Comparison of ENCODE assay signal across 2 cellular contexts in the genomic region with DNA sequence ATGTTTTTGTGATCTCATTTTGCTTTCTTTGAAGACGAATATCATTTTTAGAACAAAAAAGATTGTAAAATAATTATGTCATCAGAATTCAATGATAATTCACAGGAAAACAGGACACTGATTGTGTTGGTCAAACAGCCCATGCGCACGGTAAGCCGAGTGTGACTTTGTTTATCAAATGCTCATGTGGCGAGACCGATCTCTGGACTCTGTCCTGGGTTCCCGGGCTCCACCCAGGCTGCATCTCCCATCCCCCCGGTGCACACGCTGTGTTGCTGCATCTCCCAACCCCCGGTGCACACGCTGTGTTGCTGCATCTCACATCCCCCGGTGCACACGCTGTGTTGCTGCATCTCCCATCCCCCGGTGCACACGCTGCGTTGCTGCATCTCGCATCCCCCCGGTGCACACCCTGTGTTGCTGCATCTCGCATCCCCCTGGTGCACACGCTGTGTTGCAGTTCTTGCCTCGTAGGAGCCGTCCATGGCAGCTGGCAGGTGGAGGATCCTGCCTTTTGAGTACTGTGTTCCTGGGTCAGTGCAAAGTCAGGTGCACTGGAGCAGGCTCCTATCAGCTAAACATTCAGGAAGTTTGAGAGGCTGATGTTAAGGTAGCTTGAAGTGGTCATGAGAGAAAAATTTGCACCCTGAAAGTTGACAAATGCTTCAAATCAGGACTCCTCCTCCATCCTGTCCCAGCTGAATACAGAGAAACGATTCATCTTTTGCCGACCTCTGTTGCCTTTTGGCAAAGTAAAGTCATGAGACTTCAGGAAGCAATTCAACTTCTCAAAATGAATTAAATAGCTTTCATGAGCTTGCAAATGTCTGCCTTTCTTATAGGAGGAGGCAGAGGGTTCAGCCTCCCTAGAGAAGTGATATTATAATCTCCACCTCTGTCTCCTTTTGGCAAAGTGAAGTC.
TF ChIP-seq lines count a peak whose summit lies in the region.

No MANE protein-coding gene starts in this region.

TF ChIP-seq in A549, 52 proteins besides CTCF, POLR2A, EP300 and RAD21:
- TF ChIP-seq, protein P1, sequence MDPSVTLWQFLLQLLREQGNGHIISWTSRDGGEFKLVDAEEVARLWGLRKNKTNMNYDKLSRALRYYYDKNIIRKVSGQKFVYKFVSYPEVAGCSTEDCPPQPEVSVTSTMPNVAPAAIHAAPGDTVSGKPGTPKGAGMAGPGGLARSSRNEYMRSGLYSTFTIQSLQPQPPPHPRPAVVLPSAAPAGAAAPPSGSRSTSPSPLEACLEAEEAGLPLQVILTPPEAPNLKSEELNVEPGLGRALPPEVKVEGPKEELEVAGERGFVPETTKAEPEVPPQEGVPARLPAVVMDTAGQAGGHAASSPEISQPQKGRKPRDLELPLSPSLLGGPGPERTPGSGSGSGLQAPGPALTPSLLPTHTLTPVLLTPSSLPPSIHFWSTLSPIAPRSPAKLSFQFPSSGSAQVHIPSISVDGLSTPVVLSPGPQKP (IDR thresholded peaks at IDR 0.05; ENCODE audit: low read depth, low read length): no peak
- TF ChIP-seq EHMT2 (IDR thresholded peaks at IDR 0.05; ENCODE audit: low read depth) (no peak), HOXB13 (CRISPR knock-in tag; IDR thresholded peaks at IDR 0.05; ENCODE audit: low read depth) (no peak), ZFP36 (IDR thresholded peaks at IDR 0.05; ENCODE audit: borderline replicate concordance, partially characterized antibody) (no peak), TFCP2L1 (CRISPR knock-in tag; IDR thresholded peaks at IDR 0.05) (no peak), CBX8 (IDR thresholded peaks at IDR 0.05) (no peak), EHF (CRISPR knock-in tag; IDR thresholded peaks at IDR 0.05) (no peak), HOXA7 (CRISPR knock-in tag; IDR thresholded peaks at IDR 0.05) (no peak), GATA3 (IDR thresholded peaks at IDR 0.05; ENCODE audit: borderline replicate concordance) (no peak), NPAS2 (CRISPR knock-in tag; IDR thresholded peaks at IDR 0.05; ENCODE audit: borderline replicate concordance) (no peak), BHLHE40 (IDR thresholded peaks at IDR 0.05; ENCODE audit: low read depth, low read length) (no peak)
- TF ChIP-seq, protein P2, sequence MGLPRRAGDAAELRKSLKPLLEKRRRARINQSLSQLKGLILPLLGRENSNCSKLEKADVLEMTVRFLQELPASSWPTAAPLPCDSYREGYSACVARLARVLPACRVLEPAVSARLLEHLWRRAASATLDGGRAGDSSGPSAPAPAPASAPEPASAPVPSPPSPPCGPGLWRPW (IDR thresholded peaks at IDR 0.05): no peak

TF ChIP-seq in HCT116, 20 proteins besides CTCF, POLR2A, EP300 and RAD21 (continued from another document):
- TF ChIP-seq CEBPB (IDR thresholded peaks at IDR 0.05; ENCODE audit: low read depth): no peak
TF ChIP-seq in HCT116: peak in this region for 0.
